Comparison of ENCODE assay signal across 8 cellular contexts in genomic region chr7:149194799-149195179, GRCh38. TPM values are rescaled to one million over a fixed set of nuclear protein-coding genes. Genes with fewer than 3 reads are reported as not detected.
DNase-seq lines count a peak whose midpoint lies in the region; ATAC-seq and TF ChIP-seq lines count a peak whose summit lies in the region.

No MANE protein-coding gene starts in this region.

- RAD21 ChIA-PET in HCT116 (lab: Charles Lee; ENCODE audit: low non-redundant PET in 1 of 2, low total read pairs in 2 of 2, uncharacterized antibody in 2 of 2, unreplicated experiment in 2 of 2), result interaction anchor here in 1 of 2 experiments (0.6 kb wide), 1 partner anchor 46 kb away, joined by 5 read pairs; no protein-coding TSS in a partner anchor

- H3K4me3 Mint-ChIP-seq in T-helper 17 cell, result peak overlapping the region; percentile 87

- TF ChIP-seq CTCF in HCT116 (IDR thresholded peaks at IDR 0.05 in 2 of 3, conservative IDR thresholded peaks at IDR 0.05 in 1 of 3; ENCODE audit: borderline replicate concordance in 1 of 3, insufficient read depth in 1 of 3, low read depth in 2 of 3, low read length in 2 of 3), result no peak
- no peak for TF ChIP-seq CTCF in fibroblast of the aortic adventitia (IDR thresholded peaks at IDR 0.05; ENCODE audit: insufficient read depth, low read length)

- peaks cover 15% of the 10 kb centered on the region for H3K4me1 Mint-ChIP-seq in T-helper 17 cell

- H3K4me3 ChIP-seq in HCT116 (replicated peaks in 1 of 2; ENCODE audit: low read depth in 1 of 2, low read length in 2 of 2), result peak overlapping the region; percentile 91 to 95
- H3K4me3 ChIP-seq in fibroblast of the aortic adventitia (ENCODE audit: low read depth, low read length), result peak overlapping the region; percentile 87
- H3K4me3 ChIP-seq in skeletal muscle tissue (ENCODE audit: low read length in 3 of 3), result peak overlapping the region; percentile 77 to 93 (median 89)

- peak overlapping the region; percentile 77 for H3K4me2 ChIP-seq in HCT116 (ENCODE audit: low read length)

- H2AFZ ChIP-seq in HCT116 (ENCODE audit: low read depth, low read length, poor library complexity, severe bottlenecking), result peak overlapping the region; percentile 83

- H3K27ac ChIP-seq in HCT116 (ENCODE audit: low read depth, low read length) (peak overlapping the region; percentile 99), skeletal muscle tissue (ENCODE audit: low read depth, low read length) (peak overlapping the region; percentile 70)

- peak overlapping the region; percentile 89 for H3K9ac ChIP-seq in HCT116 (ENCODE audit: low read length)
- H3K9ac ChIP-seq in skeletal muscle tissue (ENCODE audit: low read depth in 1 of 3, low read length in 3 of 3), result peak overlapping the region; percentile 75 to 92 (median 82)

- H3K27ac Mint-ChIP-seq in T-helper 17 cell, result no peak overlapping the region

- H4K20me1 ChIP-seq in HCT116 (ENCODE audit: insufficient read depth), result no peaks in the 10 kb centered on the region

- TF ChIP-seq RAD21 in HCT116 (IDR thresholded peaks at IDR 0.05; ENCODE audit: low read depth), result no peak

- H3K27me3 ChIP-seq in HCT116 (ENCODE audit: insufficient read depth, low read length), result no peaks in the 10 kb centered on the region
- H3K27me3 ChIP-seq in skeletal muscle tissue (ENCODE audit: control insufficient read depth in 3 of 3, insufficient read depth in 3 of 3, low read length in 3 of 3), result peaks cover 0 to 11% (median 7%) of the 10 kb centered on the region in 3 donors

- H3K27me3 Mint-ChIP-seq in T-helper 17 cell, result no peaks in the 10 kb centered on the region

- no peaks in the 10 kb centered on the region for H3K9me2 ChIP-seq in HCT116 (ENCODE audit: insufficient read depth)

- CTCF ChIA-PET in HCT116 (lab: Charles Lee), result interaction anchor here (1.2 to 1.7 kb wide), 4 partner anchors 9 to 129 kb away, joined by 4 to 9 read pairs (median 6); partner anchors contain the start of gene ZNF398

- peaks cover 19 to 22% of the 10 kb centered on the region in 2 experiments for H3K36me3 ChIP-seq in HCT116 (ENCODE audit: control insufficient read depth in 1 of 2, insufficient read depth in 2 of 2, low read length in 2 of 2)
- peaks cover 14 to 19% (median 17%) of the 10 kb centered on the region in 3 donors for H3K36me3 ChIP-seq in skeletal muscle tissue (ENCODE audit: control insufficient read depth in 3 of 3, insufficient read depth in 3 of 3, low read length in 3 of 3)

- 0 out of 4 replicates have a peak, but pooled peaks cover 0 to 3% of the 10 kb centered on the region in 2 experiments for H3K9me3 ChIP-seq in HCT116 (ENCODE audit: control insufficient read depth in 1 of 2, insufficient read depth in 1 of 2, low read depth in 1 of 2, low read length in 2 of 2)
- H3K9me3 ChIP-seq in T-helper 17 cell (ENCODE audit: control insufficient read depth, low read length, poor library complexity, severe bottlenecking), result no peaks in the 10 kb centered on the region
- H3K9me3 ChIP-seq in skeletal muscle tissue (ENCODE audit: control insufficient read depth in 3 of 3, low read length in 3 of 3), result no peaks in the 10 kb centered on the region

- POLR2A ChIA-PET in HCT116 (lab: Charles Lee), result interaction anchor here (0.5 to 1.6 kb wide), 6 partner anchors 8 to 578 kb away, joined by 3 to 6 read pairs (median 4); partner anchors contain the start of gene ZNF783

- peaks cover 10 to 17% of the 10 kb centered on the region in 2 experiments for H3K4me1 ChIP-seq in HCT116 (ENCODE audit: control insufficient read depth in 1 of 2, insufficient read depth in 2 of 2, low read length in 2 of 2)
- H3K4me1 ChIP-seq in skeletal muscle tissue (ENCODE audit: control insufficient read depth in 3 of 3, insufficient read depth in 3 of 3, low read length in 3 of 3), result peaks cover 14 to 25% (median 20%) of the 10 kb centered on the region in 3 donors

- BruUV-seq in HCT116 (replicated peaks; lab: Mats Ljungman, UMichigan), result no TSS peak

- TF ChIP-seq POLR2A in HCT116 (IDR thresholded peaks at IDR 0.05; ENCODE audit: borderline replicate concordance, extremely low read depth, insufficient read depth, insufficient read length), result no peak

- intact Hi-C loops in HCT116 (cut with micrococcal nuclease), result loop anchor here (5.0 kb wide), 1 partner anchor 38 kb away; no protein-coding TSS in a partner anchor

- H3K79me2 ChIP-seq in HCT116 (ENCODE audit: insufficient read depth, low read length), result peaks cover 41% of the 10 kb centered on the region

- no peak; the same call in 1 of the 2 replicates for ATAC-seq in HCT116
- ATAC-seq in T-helper 17 cell, result no peak
- ATAC-seq in HG03378 (IDR thresholded peaks at IDR 0.05; ENCODE audit: unreplicated experiment), result no peak

- no peak for DNase-seq in HCT116 (ENCODE audit: low read depth, low spot score)
- no peak for DNase-seq in T-helper 17 cell
- DNase-seq in fibroblast of the aortic adventitia (ENCODE audit: low read depth), result no peak
- no peak for DNase-seq in NK-92 (lab: John Stamatoyannopoulos, UW; ENCODE audit: unreplicated experiment)
- no peak for DNase-seq in NCI-H446 treated with DMSO at 0.1 percent for 48 hours (lab: John Stamatoyannopoulos, UW)
- no peak for DNase-seq in amygdala (lab: John Stamatoyannopoulos, UW)

- peaks cover 4% of the 10 kb centered on the region for H3K36me3 Mint-ChIP-seq in T-helper 17 cell (ENCODE audit: low read depth)

TF ChIP-seq in HCT116, 20 proteins besides CTCF, POLR2A, EP300 and RAD21:
- no peak for TF ChIP-seq MAX (IDR thresholded peaks at IDR 0.05)
- TF ChIP-seq SIN3A (IDR thresholded peaks at IDR 0.05; ENCODE audit: low read depth), result no peak
- TF ChIP-seq ZBTB33 (IDR thresholded peaks at IDR 0.05; ENCODE audit: extremely low read depth, insufficient replicate concordance, low read length), result no peak
- TF ChIP-seq ZFX (IDR thresholded peaks at IDR 0.05), result no peak
- no peak for TF ChIP-seq TCF7L2 (IDR thresholded peaks at IDR 0.05; ENCODE audit: borderline replicate concordance, extremely low read depth, insufficient read depth, insufficient read length)
- no peak for TF ChIP-seq EGR1 (IDR thresholded peaks at IDR 0.05; ENCODE audit: low read depth)
- TF ChIP-seq SP1 (IDR thresholded peaks at IDR 0.05; ENCODE audit: low read depth), result no peak
- no peak for TF ChIP-seq ATF3 (IDR thresholded peaks at IDR 0.05)
- no peak for TF ChIP-seq CBX3 (IDR thresholded peaks at IDR 0.05; ENCODE audit: low read depth)
- TF ChIP-seq YY1 (IDR thresholded peaks at IDR 0.05; ENCODE audit: extremely low read depth, insufficient replicate concordance, low read depth, low read length), result no peak

RNA-seq across cellular contexts. Expression of gene ZNF282, which starts 0.6 kb away (rescaled TPM):
- 30.4 TPM for total RNA-seq in HCT116 (2021; ENCODE audit: unreplicated experiment)
- 17.3 and 20.7 TPM in 2 replicates for polyA plus RNA-seq in HCT116 (2012)
- 10 to 100 TPM; 14.6 to 24.4 TPM for total RNA-seq in T-helper 17 cell
- 15.5 and 31.9 TPM in 2 replicates for total RNA-seq in fibroblast of the aortic adventitia (ENCODE audit: low replicate concordance)
- total RNA-seq in skeletal muscle tissue, result 22.4 TPM

RNA-seq across cellular contexts. Expression of gene ZNF212, which starts 44.7 kb away (rescaled TPM):
- 13.7 TPM for total RNA-seq in HCT116 (2021; ENCODE audit: unreplicated experiment)
- polyA plus RNA-seq in HCT116 (2012), result 7.2 and 8.6 TPM in 2 replicates
- 10 to 100 TPM; 12.1 to 15.3 TPM for total RNA-seq in T-helper 17 cell
- total RNA-seq in fibroblast of the aortic adventitia (ENCODE audit: low replicate concordance), result 5.6 and 14.3 TPM in 2 replicates
- total RNA-seq in skeletal muscle tissue, result 4.2 TPM

RNA-seq across cellular contexts. Expression of gene ZNF398, which starts 47.5 kb away (rescaled TPM):
- total RNA-seq in HCT116 (2021; ENCODE audit: unreplicated experiment) (14.1 TPM), T-helper 17 cell (10 to 100 TPM; 17.2 to 19.7 TPM), fibroblast of the aortic adventitia (ENCODE audit: low replicate concordance) (11.2 and 15.2 TPM in 2 replicates), skeletal muscle tissue (9.4 TPM)
- polyA plus RNA-seq in HCT116 (2012), result 6.2 and 7.2 TPM in 2 replicates
